Comparison of ENCODE assay signal across 12 cellular contexts in the genomic region with DNA sequence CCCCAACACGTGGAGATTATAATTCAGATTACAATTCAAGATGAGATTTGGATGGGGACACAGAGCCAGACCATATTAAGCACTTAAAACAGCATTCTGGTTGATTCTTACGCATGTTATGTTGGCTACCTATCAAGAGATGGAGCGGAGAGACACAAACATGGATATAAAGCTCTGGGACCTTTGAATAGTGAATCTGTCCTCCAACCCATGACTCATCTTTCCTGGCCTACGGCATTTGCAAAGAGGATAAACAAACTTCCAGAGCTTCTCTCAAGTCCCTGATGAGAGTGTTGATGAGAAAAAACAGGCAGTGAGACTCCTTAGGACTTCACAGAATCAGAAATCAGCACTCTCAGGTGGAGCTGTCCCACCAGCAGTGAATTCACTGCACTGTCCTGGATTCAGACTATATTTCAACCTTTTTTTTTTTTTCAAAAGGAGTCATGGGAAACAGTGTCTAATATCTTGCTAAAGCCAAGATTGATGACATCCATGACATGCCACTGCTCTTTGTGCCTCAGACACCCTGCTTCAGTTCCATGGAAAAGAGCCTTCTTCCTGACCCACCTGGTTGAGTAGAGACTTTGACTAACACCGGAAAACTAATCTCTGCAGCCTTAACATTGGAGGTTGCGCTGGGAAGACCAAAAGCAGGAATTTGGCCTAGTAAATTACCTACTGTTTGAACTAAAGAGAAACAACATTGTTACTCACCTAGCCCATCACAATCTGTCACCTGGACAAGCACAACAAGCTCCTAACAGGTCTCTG.
DNase-seq lines count a peak whose midpoint lies in the region; ATAC-seq and TF ChIP-seq lines count a peak whose summit lies in the region.
"Had no signal": no experiment of that assay in that cellular context is flagged by ENCODE, and none has a peak within 500 bp of the region (broad histone marks: within the 10 kb centered on the region; RNA-seq: fewer than 3 reads in every experiment).

No MANE protein-coding gene starts in this region.

- CTCF ChIA-PET in HEK293T (lab: Yijun Ruan, JAX), result interaction anchor here (0.6 kb wide), 1 partner anchor 50 kb away, joined by 4 read pairs; no protein-coding TSS in a partner anchor

- H2BK15ac ChIP-seq in mesenchymal stem cell (ENCODE audit: low read depth, poor library complexity, severe bottlenecking), result no peak overlapping the region

- no peak overlapping the region for H2BK5ac ChIP-seq in mesenchymal stem cell (ENCODE audit: low read depth, low read length, poor library complexity, severe bottlenecking)

- H3K9me3 Mint-ChIP-seq in immature natural killer cell, result no peaks in the 10 kb centered on the region
- H3K9me3 Mint-ChIP-seq: activated B cell treated with CpG ODN at 0.5 μM for 24 hours had no signal

- H3K4ac ChIP-seq in mesenchymal stem cell (ENCODE audit: low read depth in 1 of 2, low read length in 2 of 2), result peak overlapping the region; percentile 28 to 71

- H3K36me3 Mint-ChIP-seq in immature natural killer cell, result no peaks in the 10 kb centered on the region

- peak overlapping the region; percentile 14 for H4K8ac ChIP-seq in mesenchymal stem cell (ENCODE audit: low read length)

- peaks cover 2 to 3% (median 3%) of the 10 kb centered on the region in 3 donors for H3K27me3 Mint-ChIP-seq in immature natural killer cell (ENCODE audit: low read depth in 3 of 3)

- no peak overlapping the region for H3K23ac ChIP-seq in mesenchymal stem cell (ENCODE audit: low read length in 2 of 2)

- no peak overlapping the region for H3K14ac ChIP-seq in mesenchymal stem cell (ENCODE audit: low read length in 2 of 2)

- H3K18ac ChIP-seq in mesenchymal stem cell (ENCODE audit: low read depth in 1 of 2, low read length in 2 of 2), result peak overlapping the region in 1 of 2 experiments; percentile 56

- peak overlapping the region; percentile 22 to 45 for H2BK12ac ChIP-seq in mesenchymal stem cell (ENCODE audit: low read length in 2 of 2)

- POLR2A ChIA-PET in HEK293T (lab: Yijun Ruan, JAX), result no interaction called here

- no peaks in the 10 kb centered on the region for H3K9me3 ChIP-seq in mesenchymal stem cell (ENCODE audit: control insufficient read depth, low read length)

- 48% methylated on average over 6 of the region's 6 CpGs for WGBS in mesenchymal stem cell

- no peak overlapping the region for H2BK120ac ChIP-seq in mesenchymal stem cell (ENCODE audit: low read depth, low read length)

- no peak overlapping the region for H2AK5ac ChIP-seq in mesenchymal stem cell (ENCODE audit: low read length, severe bottlenecking)

- no peak overlapping the region for H3K4me2 ChIP-seq in mesenchymal stem cell (ENCODE audit: low read length, poor library complexity, severe bottlenecking)

- no peak overlapping the region for H3K4me3 Mint-ChIP-seq in immature natural killer cell
- H3K4me3 Mint-ChIP-seq: activated B cell treated with CpG ODN at 0.5 μM for 24 hours had no signal

- no peak overlapping the region for H3K4me3 ChIP-seq in mesenchymal stem cell (ENCODE audit: insufficient read depth in 1 of 2, low read depth in 1 of 2, low read length in 2 of 2)

- peak; percentile 62 for DNase-seq in AG08396 (ENCODE audit: low spot score)
- DNase-seq in NCI-H226, result peak; percentile 69
- DNase-seq in dedifferentiated amniotic fluid mesenchymal stem cell (ENCODE audit: extremely low spot score), result peak; percentile 59
- peak; percentile 94 for DNase-seq in mesenchymal stem cell
- no peak for DNase-seq in immature natural killer cell
- DNase-seq in T-helper 1 cell, result no peak
- DNase-seq in HEK293T (ENCODE audit: extremely low spot score), result no peak
- DNase-seq: activated B cell treated with CpG ODN at 0.5 μM for 24 hours; activated effector memory CD4-positive, alpha-beta T cell treated with Interleukin-2 at 50 U/mL for 16 hours; stimulated activated naive CD8-positive, alpha-beta T cell treated with anti-CD3 and anti-CD28 coated beads, Interleukin-15, Interleukin-2, amounts not matched to agents 100 U/mL and 50 U/mL, for 24 hours had no signal

- no peaks in the 10 kb centered on the region for H3K4me1 ChIP-seq in mesenchymal stem cell (ENCODE audit: control insufficient read depth, insufficient read depth, low read depth, low read length)

- H3K27ac Mint-ChIP-seq in immature natural killer cell, result no peak overlapping the region
- H3K27ac Mint-ChIP-seq: activated B cell treated with CpG ODN at 0.5 μM for 24 hours had no signal

- no peak overlapping the region for H2AFZ ChIP-seq in mesenchymal stem cell (ENCODE audit: low read depth, low read length)

- H3K27ac ChIP-seq in mesenchymal stem cell (ENCODE audit: low read length, poor library complexity, severe bottlenecking), result no peak overlapping the region
- H3K27ac ChIP-seq: C4-2B had no signal

- no peak overlapping the region for H4K91ac ChIP-seq in mesenchymal stem cell (ENCODE audit: low read length)

- no peaks in the 10 kb centered on the region for H3K4me1 Mint-ChIP-seq in immature natural killer cell
- H3K4me1 Mint-ChIP-seq: activated B cell treated with CpG ODN at 0.5 μM for 24 hours had no signal

- H3K27me3 ChIP-seq in mesenchymal stem cell (ENCODE audit: control insufficient read depth in 1 of 2, insufficient read depth in 1 of 2, low read length in 2 of 2), result peaks cover 0 to 5% of the 10 kb centered on the region in 2 experiments

- H3K36me3 ChIP-seq in mesenchymal stem cell (ENCODE audit: control insufficient read depth in 1 of 2, insufficient read depth in 2 of 2, low read depth in 1 of 2, low read length in 2 of 2), result no peaks in the 10 kb centered on the region

- no peaks in the 10 kb centered on the region for H3K79me1 ChIP-seq in mesenchymal stem cell (replicated peaks; ENCODE audit: low read length, poor library complexity, severe bottlenecking)

- H3K9ac ChIP-seq in mesenchymal stem cell (ENCODE audit: low read length), result no peak overlapping the region

- ATAC-seq in HG03280 (IDR thresholded peaks at IDR 0.05; ENCODE audit: unreplicated experiment), result no peak
- ATAC-seq: stimulated activated naive CD8-positive, alpha-beta T cell treated with anti-CD3 and anti-CD28 coated beads, Interleukin-15, Interleukin-2, amounts not matched to agents 100 U/mL and 50 U/mL, for 24 hours had no signal

TF ChIP-seq in HEK293T, 16 proteins besides CTCF, POLR2A, EP300 and RAD21:
- TF ChIP-seq NFRKB (IDR thresholded peaks at IDR 0.05) (no peak), LEF1 (IDR thresholded peaks at IDR 0.05; ENCODE audit: borderline replicate concordance) (no peak), ELF4 (IDR thresholded peaks at IDR 0.05) (no peak), L3MBTL2 (conservative IDR thresholded peaks at IDR 0.05) (no peak), HDGF (IDR thresholded peaks at IDR 0.05; ENCODE audit: borderline replicate concordance) (no peak), CTBP1 (IDR thresholded peaks at IDR 0.05; ENCODE audit: borderline replicate concordance) (no peak), FOXM1 (IDR thresholded peaks at IDR 0.05; ENCODE audit: borderline replicate concordance) (no peak), BHLHE40 (IDR thresholded peaks at IDR 0.05; ENCODE audit: borderline replicate concordance) (no peak), TARDBP (IDR thresholded peaks at IDR 0.05) (no peak), SUZ12 (IDR thresholded peaks at IDR 0.05) (no peak), FOXA1 (IDR thresholded peaks at IDR 0.05) (no peak), ZNF384 (IDR thresholded peaks at IDR 0.05) (no peak)
- TF ChIP-seq, protein P1, sequence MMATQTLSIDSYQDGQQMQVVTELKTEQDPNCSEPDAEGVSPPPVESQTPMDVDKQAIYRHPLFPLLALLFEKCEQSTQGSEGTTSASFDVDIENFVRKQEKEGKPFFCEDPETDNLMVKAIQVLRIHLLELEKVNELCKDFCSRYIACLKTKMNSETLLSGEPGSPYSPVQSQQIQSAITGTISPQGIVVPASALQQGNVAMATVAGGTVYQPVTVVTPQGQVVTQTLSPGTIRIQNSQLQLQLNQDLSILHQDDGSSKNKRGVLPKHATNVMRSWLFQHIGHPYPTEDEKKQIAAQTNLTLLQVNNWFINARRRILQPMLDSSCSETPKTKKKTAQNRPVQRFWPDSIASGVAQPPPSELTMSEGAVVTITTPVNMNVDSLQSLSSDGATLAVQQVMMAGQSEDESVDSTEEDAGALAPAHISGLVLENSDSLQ (IDR thresholded peaks at IDR 0.05), result no peak

Comparison
In these comparisons a context has a peak if more than half of its experiments do, and no peak if none do; other contexts are left out.
1. DNase-seq: peak in AG08396 (single experiment), NCI-H226 (single experiment), dedifferentiated amniotic fluid mesenchymal stem cell (single experiment) and mesenchymal stem cell (single experiment); none in immature natural killer cell (0 of 3), T-helper 1 cell (0 of 5) and HEK293T (single experiment).